Comparison of ENCODE assay signal across 15 cellular contexts in the genomic region with DNA sequence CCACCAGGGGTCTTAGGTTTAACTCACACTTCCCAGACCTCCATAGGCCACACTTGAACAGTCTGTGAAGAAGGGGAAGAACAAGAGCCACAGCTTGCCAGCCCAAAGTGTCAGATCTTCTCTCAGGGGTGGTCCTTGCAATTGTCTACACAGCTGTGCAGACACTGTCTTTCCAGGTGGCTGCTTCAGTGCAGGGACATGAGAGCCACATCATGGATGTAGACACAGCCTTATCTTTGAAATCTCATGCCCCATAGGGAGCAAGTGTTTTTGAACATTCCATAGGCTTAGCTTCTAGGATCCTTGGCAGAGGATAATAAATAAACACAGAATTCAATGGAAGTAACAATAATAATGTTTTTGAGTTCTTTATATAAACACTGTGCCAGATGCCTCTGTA. TPM values are rescaled to one million over a fixed set of nuclear protein-coding genes. Genes with fewer than 3 reads are reported as not detected.
DNase-seq lines count a peak whose midpoint lies in the region; ATAC-seq and TF ChIP-seq lines count a peak whose summit lies in the region.
"Had no signal": no experiment of that assay in that cellular context is flagged by ENCODE, and none has a peak within 500 bp of the region (broad histone marks: within the 10 kb centered on the region; RNA-seq: fewer than 3 reads in every experiment).

No MANE protein-coding gene starts in this region.

- TF ChIP-seq CTCF in AG04450 (IDR thresholded peaks at IDR 0.05; ENCODE audit: low read depth, low read length) = peak; percentile 14
- peak; percentile 35; the same call in 1 of the 2 replicates for TF ChIP-seq CTCF in KMS-11 (conservative IDR thresholded peaks at IDR 0.05; ENCODE audit: low read depth, low read length)
- TF ChIP-seq CTCF in mesothelial cell of epicardium (IDR thresholded peaks at IDR 0.05; ENCODE audit: unreplicated experiment) = no peak
- no peak for TF ChIP-seq CTCF in natural killer cell (IDR thresholded peaks at IDR 0.05)

- H3K9ac ChIP-seq in KMS-11 (peak overlapping the region; percentile 41; the same call in 1 of the 2 replicates), adipocyte (ENCODE audit: low read length) (no peak overlapping the region)

- H3K4me1 ChIP-seq in KMS-11 (ENCODE audit: low read depth, poor library complexity, severe bottlenecking) (peaks cover 88% of the 10 kb centered on the region), adipocyte (ENCODE audit: control insufficient read depth, insufficient read depth, low read length) (peaks cover 8% of the 10 kb centered on the region)
- H3K4me1 ChIP-seq: A549 had no signal

- POLR2A ChIA-PET in AG04450 (lab: Yijun Ruan, JAX) = no interaction called here

- H3K36me3 Mint-ChIP-seq in mesothelial cell of epicardium = no peaks in the 10 kb centered on the region
- H3K36me3 Mint-ChIP-seq in natural killer cell = no peaks in the 10 kb centered on the region

- H2AFZ ChIP-seq in KMS-11 (ENCODE audit: low read depth) = peak overlapping the region; percentile 31; the same call in 1 of the 2 replicates

- intact Hi-C loops in natural killer cell (cut with micrococcal nuclease) = no loop called here

- H3K79me2 ChIP-seq in KMS-11 (ENCODE audit: insufficient read depth, low read depth) = peaks cover 88% of the 10 kb centered on the region

- H3K4me3 ChIP-seq in AG04450 (ENCODE audit: low read depth, low read length) = no peak overlapping the region
- H3K4me3 ChIP-seq in KMS-11 (IDR thresholded peaks at IDR 0.05; ENCODE audit: insufficient read depth, low read depth, low read length) = peak overlapping the region; percentile 35
- no peak overlapping the region for H3K4me3 ChIP-seq in adipocyte (ENCODE audit: low read length)
- H3K4me3 ChIP-seq: A549 had no signal

- ATAC-seq in HG03442 (IDR thresholded peaks at IDR 0.05; ENCODE audit: unreplicated experiment) = no peak
- ATAC-seq in natural killer cell = no peak
- ATAC-seq: A549 had no signal

- H4K20me1 ChIP-seq in KMS-11 (ENCODE audit: insufficient read depth) = no peaks in the 10 kb centered on the region

- peaks cover 16% of the 10 kb centered on the region for H3K4me1 Mint-ChIP-seq in mesothelial cell of epicardium
- peaks cover 30 to 39% of the 10 kb centered on the region in 2 donors for H3K4me1 Mint-ChIP-seq in natural killer cell

- H3K27ac Mint-ChIP-seq in mesothelial cell of epicardium (peak overlapping the region; percentile 82), natural killer cell (no peak overlapping the region)
- H3K27ac Mint-ChIP-seq: IgD-negative memory B cell had no signal

- CTCF ChIA-PET in AG04450 (lab: Charles Lee) = interaction anchor here (0.9 to 1.0 kb wide), 2 partner anchors 10 to 37 kb away, joined by 3 to 5 read pairs; no protein-coding TSS in a partner anchor

- H3K27me3 Mint-ChIP-seq in mesothelial cell of epicardium (ENCODE audit: low read depth) = no peaks in the 10 kb centered on the region
- no peaks in the 10 kb centered on the region for H3K27me3 Mint-ChIP-seq in natural killer cell (ENCODE audit: low read depth in 2 of 2)
- H3K27me3 Mint-ChIP-seq: IgD-negative memory B cell had no signal

- H3K9me3 ChIP-seq in AG04450 (ENCODE audit: control insufficient read depth, insufficient read depth, low read length) = no peaks in the 10 kb centered on the region
- no peaks in the 10 kb centered on the region for H3K9me3 ChIP-seq in adipocyte (ENCODE audit: control insufficient read depth, low read length)
- H3K9me3 ChIP-seq: A549 had no signal

- no peaks in the 10 kb centered on the region for H3K36me3 ChIP-seq in KMS-11 (ENCODE audit: insufficient read depth)
- H3K36me3 ChIP-seq in adipocyte (ENCODE audit: control insufficient read depth, insufficient read depth, low read length, severe bottlenecking) = no peaks in the 10 kb centered on the region

- H3K9me3 Mint-ChIP-seq in mesothelial cell of epicardium (no peaks in the 10 kb centered on the region), natural killer cell (no peaks in the 10 kb centered on the region)
- H3K9me3 Mint-ChIP-seq: IgD-negative memory B cell had no signal

- H3K4me3 Mint-ChIP-seq in mesothelial cell of epicardium (no peak overlapping the region), natural killer cell (no peak overlapping the region)

- H3K4me2 ChIP-seq in KMS-11 = peak overlapping the region; percentile 83
- H3K4me2 ChIP-seq: A549 had no signal

- H3K27me3 ChIP-seq in AG04450 (ENCODE audit: control insufficient read depth, insufficient read depth, low read length) (no peaks in the 10 kb centered on the region), KMS-11 (ENCODE audit: insufficient read depth, low read depth) (no peaks in the 10 kb centered on the region), adipocyte (replicated peaks; ENCODE audit: control insufficient read depth, insufficient read depth, low read length) (no peaks in the 10 kb centered on the region)

- no peak overlapping the region for H3K27ac ChIP-seq in AG04450 (ENCODE audit: low read depth, low read length)
- peak overlapping the region; percentile 66 for H3K27ac ChIP-seq in KMS-11
- H3K27ac ChIP-seq: A549, C4-2B had no signal

- DNase-seq in AG04450 (ENCODE audit: low read depth, low spot score) (no peak), adipocyte (ENCODE audit: low read depth) (peak; percentile 37), mesothelial cell of epicardium (ENCODE audit: low spot score in 2 of 2, unreplicated experiment in 2 of 2) (no peak), natural killer cell (no peak), kidney glomerular epithelial cell (lab: John Stamatoyannopoulos, UW) (no peak)
- DNase-seq: DMS79 treated with DMSO at 0.1 percent for 48 hours, NCI-H1105 treated with DMSO at 0.1 percent for 48 hours, NCI-H1694, NCI-H2081 treated with DMSO at 0.1 percent for 48 hours, Right ventricle myocardium superior had no signal

RNA-seq across cellular contexts. Expression of gene ZNF407, which starts 6.7 kb away (rescaled TPM):
- 5.7 and 5.8 TPM in 2 replicates for polyA plus RNA-seq in AG04450 (2011; rRNA removed)
- 40.9 and 43.0 TPM in 2 replicates for polyA minus RNA-seq in AG04450 (2011; rRNA and poly(A)+ RNA removed)
- total RNA-seq in mesothelial cell of epicardium = 22.1 to 24.9 TPM (median 23.1 TPM) in 3 replicates
- 10 to 100 TPM; 28.4 to 36.7 (median 36.3) TPM for total RNA-seq in natural killer cell

Comparison
In these comparisons a context has a peak if more than half of its experiments do, and no peak if none do; other contexts are left out.
1. CTCF ChIP-seq: peak in AG04450 (single experiment) and KMS-11 (single experiment); none in mesothelial cell of epicardium (single experiment) and natural killer cell (single experiment).